Comparison of ENCODE assay signal across 9 cellular contexts in the genomic region with DNA sequence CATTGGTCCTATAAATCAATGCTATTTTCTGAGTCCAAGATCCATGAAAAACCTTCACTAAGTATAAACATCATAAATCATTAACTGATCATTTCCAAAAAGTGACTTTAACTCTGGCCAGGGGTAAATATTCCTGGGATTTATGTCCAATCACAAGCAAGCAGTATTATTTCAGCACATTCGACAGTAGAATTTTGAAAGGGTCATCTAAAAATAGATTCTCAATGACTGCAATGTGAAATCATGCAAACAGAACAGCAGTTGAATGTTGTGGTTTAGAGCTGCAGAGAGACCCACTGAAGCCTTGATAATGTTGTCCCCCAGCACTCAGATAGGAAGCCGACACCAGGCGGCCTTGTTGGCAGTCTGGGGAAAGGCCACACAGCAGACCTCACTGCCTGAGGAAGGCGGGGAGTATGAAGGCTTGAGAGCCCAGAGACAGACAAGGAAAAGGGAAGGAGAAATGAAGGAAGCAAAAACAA. TPM values are rescaled to one million over a fixed set of nuclear protein-coding genes. Genes with fewer than 3 reads are reported as not detected.
A peak's percentile ranks its signal among the peaks of the same experiment; 100 is the strongest.
DNase-seq lines count a peak whose midpoint lies in the region; ATAC-seq, FAIRE-seq and TF ChIP-seq lines count a peak whose summit lies in the region.
"Had no signal": no experiment of that assay in that cellular context is flagged by ENCODE, and none has a peak within 500 bp of the region (broad histone marks: within the 10 kb centered on the region; RNA-seq: fewer than 3 reads in every experiment).

No MANE protein-coding gene starts in this region.

- no peak overlapping the region for H3K4me3 ChIP-seq in lower leg skin (ENCODE audit: low read depth, poor library complexity, severe bottlenecking)

- TF ChIP-seq POLR2A in Raji (IDR thresholded peaks at IDR 0.05; ENCODE audit: insufficient read depth, low read depth, low read length) (peak; percentile 52), lower leg skin (IDR thresholded peaks at IDR 0.05) (no peak)

- no peak for FAIRE-seq in GM19239 (lab: Jason Lieb, UNC)

- ATAC-seq in Right ventricle myocardium superior (ENCODE audit: poor library complexity) = peak; percentile 68

- intact Hi-C loops in Right ventricle myocardium superior (cut with DNase I) = no loop called here
- intact Hi-C loops in lower leg skin (cut with DNase I; ENCODE audit: low total_unique reads) = loop anchor here (1.0 kb wide), 1 partner anchor 30 kb away; no protein-coding TSS in a partner anchor

- 0 out of 2 replicates have a peak, but pooled peaks have one; percentile 0 for TF ChIP-seq CTCF in GM12874 (IDR thresholded peaks at IDR 0.05; ENCODE audit: insufficient read depth, low read depth, low read length)
- no peak for TF ChIP-seq CTCF in lower leg skin (IDR thresholded peaks at IDR 0.05)

- peak; percentile 49 for DNase-seq in Right ventricle myocardium superior
- DNase-seq in retina = peak; percentile 75
- DNase-seq in GM19239 (ENCODE audit: insufficient read length, low spot score) = no peak
- no peak for DNase-seq in A172 (ENCODE audit: low spot score)
- DNase-seq in lower leg skin (ENCODE audit: low spot score in 2 of 2) = no peak
- DNase-seq in activated T-cell treated with anti-CD3 and anti-CD28 coated beads for 4 hours = no peak
- DNase-seq: NCI-H524 had no signal

- 44 to 48% methylated on average over 4 of the region's 4 CpGs for WGBS in lower leg skin, 2 donors

RNA-seq across cellular contexts. Expression of a gene that starts 38.1 kb away (rescaled TPM):
- total RNA-seq in Right ventricle myocardium superior (3.3 TPM), lower leg skin (10 to 100 TPM; 28.3 to 52.7 (median 31.0) TPM)
- 18.2 and 24.3 TPM in 2 replicates for total RNA-seq in A172 (2014; rRNA removed; shearing (Covaris generic))

Comparison
In these comparisons a context has a peak if more than half of its experiments do, and no peak if none do; other contexts are left out.
1. DNase-seq: peak in Right ventricle myocardium superior (single experiment) and retina (single experiment); none in GM19239 (single experiment), A172 (single experiment), lower leg skin (0 of 2) and activated T-cell treated with anti-CD3 and anti-CD28 coated beads for 4 hours (single experiment).